ENCODE assay signal across 8 cellular contexts in the genomic region with DNA sequence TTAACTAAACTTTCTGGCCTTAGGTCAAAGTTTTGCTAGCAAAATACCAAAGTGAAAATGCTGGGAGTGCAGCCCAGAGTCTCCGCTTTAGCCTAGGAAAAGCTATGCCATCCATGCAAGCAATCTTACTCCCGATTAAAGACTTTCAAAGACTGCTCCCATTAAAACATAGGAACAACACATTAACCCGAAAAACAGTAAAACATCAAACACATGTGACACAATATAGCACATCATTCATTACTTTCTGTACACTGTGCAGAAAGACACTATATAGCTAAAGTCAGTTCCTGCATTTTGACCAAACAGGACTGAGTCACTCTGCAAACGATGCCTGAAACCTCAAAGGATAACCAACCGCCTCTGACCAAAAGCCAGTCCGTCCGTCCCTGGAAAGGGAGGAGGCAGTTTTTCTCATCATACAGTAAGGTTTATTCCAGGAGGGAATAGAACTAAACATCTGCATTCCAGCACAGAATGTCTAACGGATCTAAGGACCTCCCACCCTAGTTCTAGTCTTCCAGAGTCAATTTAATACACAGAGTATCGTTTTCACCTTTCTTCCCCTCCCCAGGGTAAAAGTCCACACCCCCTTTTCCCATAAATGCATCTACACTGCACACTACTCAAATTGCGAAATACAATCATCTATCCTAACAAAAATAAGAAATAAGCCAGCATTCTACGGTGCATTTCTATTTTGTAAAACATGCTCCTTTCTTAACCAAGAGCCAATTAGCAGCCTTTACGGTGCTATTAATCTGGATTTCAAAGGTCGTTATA. TPM values are rescaled to one million over a fixed set of nuclear protein-coding genes. Genes with fewer than 3 reads are reported as not detected.
DNase-seq lines count a peak whose midpoint lies in the region; ATAC-seq and TF ChIP-seq lines count a peak whose summit lies in the region.

No MANE protein-coding gene starts in this region.

- peak overlapping the region; percentile 83 for H3K27ac ChIP-seq in A673 (ENCODE audit: low read depth, low read length, poor library complexity, severe bottlenecking)
- H3K27ac ChIP-seq in dorsolateral prefrontal cortex = peak overlapping the region in 48 of 59 donors; percentile 33 to 99 (median 94)

- intact Hi-C loops in A673 (cut with micrococcal nuclease; ENCODE audit: unreplicated experiment) (no loop called here), dorsolateral prefrontal cortex (cut with DNase I) (loop anchor here (5.0 to 10.0 kb wide), 4 partner anchors 70 to 528 kb away; a partner anchor contains a TSS), mucosa of descending colon (cut with DNase I, micrococcal nuclease) (loop anchor here in 1 of 2 donors (10.0 kb wide), 2 partner anchors 62 to 108 kb away; no protein-coding TSS in a partner anchor)

- H3K4me3 ChIP-seq in A673 (ENCODE audit: low read depth, low read length, poor library complexity, severe bottlenecking) = peak overlapping the region; percentile 85
- peak overlapping the region; percentile 76 to 100 (median 93) for H3K4me3 ChIP-seq in dorsolateral prefrontal cortex
- peak overlapping the region; percentile 99 for H3K4me3 ChIP-seq in mucosa of descending colon

- peak; percentile 27 for DNase-seq in A673 (ENCODE audit: low spot score)
- peak; percentile 55 for DNase-seq in GM04504 (ENCODE audit: low read depth)
- DNase-seq in dorsolateral prefrontal cortex = no peak
- peak in 1 of 3 donors; percentile 35 for DNase-seq in mucosa of descending colon
- no peak for DNase-seq in effector CD4-positive, alpha-beta T cell
- DNase-seq in NCI-H2107 treated with DMSO at 0.1 percent for 48 hours (lab: John Stamatoyannopoulos, UW; ENCODE audit: unreplicated experiment) = no peak

- POLR2A ChIA-PET in A673 (lab: Charles Lee; ENCODE audit: low non-redundant PET) = interaction anchor here (0.5 kb wide), 1 partner anchor 8 kb away, joined by 7 read pairs; no protein-coding TSS in a partner anchor

- peak; percentile 50 for ATAC-seq in mucosa of descending colon
- ATAC-seq in HG02759 (IDR thresholded peaks at IDR 0.05; ENCODE audit: unreplicated experiment) = no peak

- H3K9me3 ChIP-seq in A673 (ENCODE audit: low read depth, low read length, poor library complexity, severe bottlenecking) (no peaks in the 10 kb centered on the region), mucosa of descending colon (no peaks in the 10 kb centered on the region)

- H3K4me1 ChIP-seq in A673 (ENCODE audit: insufficient read depth, low read length, poor library complexity, severe bottlenecking) (peaks cover 16% of the 10 kb centered on the region), mucosa of descending colon (ENCODE audit: low read depth) (peaks cover 10% of the 10 kb centered on the region)

- TF ChIP-seq CTCF in A673 (conservative IDR thresholded peaks at IDR 0.05; ENCODE audit: low read depth, low read length) = no peak
- no peak for TF ChIP-seq CTCF in dorsolateral prefrontal cortex (IDR thresholded peaks at IDR 0.05 in 54 of 56, conservative IDR thresholded peaks at IDR 0.05 in 2 of 56; ENCODE audit: low read depth in 1 of 56, partially characterized antibody in 56 of 56)
- TF ChIP-seq CTCF in mucosa of descending colon (IDR thresholded peaks at IDR 0.05) = no peak

- TSS peak; percentile 36 for BruUV-seq in A673 (replicated peaks; lab: Mats Ljungman, UMichigan)

- H3K27me3 ChIP-seq in A673 (replicated peaks; ENCODE audit: insufficient read depth, low read depth, low read length, poor library complexity) (no peaks in the 10 kb centered on the region), dorsolateral prefrontal cortex (no peaks in the 10 kb centered on the region)

- CTCF ChIA-PET in A673 (lab: Charles Lee) = no interaction called here

- no peaks in the 10 kb centered on the region for H3K36me3 ChIP-seq in A673 (ENCODE audit: insufficient read depth, low read length, poor library complexity, severe bottlenecking)
- no peaks in the 10 kb centered on the region for H3K36me3 ChIP-seq in mucosa of descending colon (ENCODE audit: low read depth)

TF ChIP-seq in PFSK-1, 5 proteins besides CTCF, POLR2A, EP300 and RAD21:
- TF ChIP-seq SIN3A (IDR thresholded peaks at IDR 0.05; ENCODE audit: borderline replicate concordance, insufficient read depth, low read length) (peak; percentile 21; the same call in 1 of the 2 replicates), POLR2AphosphoS5 (IDR thresholded peaks at IDR 0.05; ENCODE audit: low read depth, low read length) (no peak)

RNA-seq across cellular contexts. Expression of a gene that starts 1.7 kb away (rescaled TPM):
- total RNA-seq in A673 (2021) = 46.2 and 49.4 TPM in 2 replicates
- polyA plus RNA-seq in PFSK-1 (2012; ENCODE audit: insufficient read length, low read depth) = 12.7 TPM
- total RNA-seq in dorsolateral prefrontal cortex = 100 to 1,000 TPM in 11 of 120 experiments, 10 to 100 TPM in 109; 42.2 to 120 (median 82.5) TPM
- 10 to 100 TPM; 67.7 to 77.8 (median 71.0) TPM for total RNA-seq in mucosa of descending colon

Comparison
In these comparisons a context has a peak if more than half of its experiments do, and no peak if none do; other contexts are left out.
1. DNase-seq: peak in A673 (single experiment) and GM04504 (single experiment); none in dorsolateral prefrontal cortex (0 of 10), effector CD4-positive, alpha-beta T cell (single experiment) and NCI-H2107 treated with DMSO at 0.1 percent for 48 hours (single experiment).
2. Peak in every context shown above with its lines, with median percentiles within 50 percentile points of each other: H3K4me3 ChIP-seq.